In genomic region chr2:111267038-111267437, GRCh38 we compare ENCODE assay signal across 7 cellular contexts.
DNase-seq lines count a peak whose midpoint lies in the region; ATAC-seq and TF ChIP-seq lines count a peak whose summit lies in the region.
"Not testable (repeated sequence)": the region's sequence is repeated elsewhere in the genome, so short reads cannot be mapped to it uniquely, and the experiment has no call there.

No MANE protein-coding gene starts in this region.

- H3K27ac ChIP-seq in adrenal gland, result peak overlapping the region in 2 of 5 donors; percentile 45 to 47
- not testable (repeated sequence) for H3K27ac ChIP-seq in dorsolateral prefrontal cortex, testis

- not testable (repeated sequence) for H3K27me3 ChIP-seq in adrenal gland, dorsolateral prefrontal cortex, testis

- H3K36me3 ChIP-seq in adrenal gland (replicated peaks in 1 of 2); testis (ENCODE audit: low read depth, missing control alignments): not testable (repeated sequence)

- TF ChIP-seq CTCF in adrenal gland (IDR thresholded peaks at IDR 0.05); testis (IDR thresholded peaks at IDR 0.05): not testable (repeated sequence)
- TF ChIP-seq CTCF in dorsolateral prefrontal cortex (IDR thresholded peaks at IDR 0.05 in 54 of 56, conservative IDR thresholded peaks at IDR 0.05 in 2 of 56; ENCODE audit: low read depth in 1 of 56, partially characterized antibody in 56 of 56), result peak in 3 of 56 donors; percentile 10 to 25 (median 10)

- ATAC-seq in Right ventricle myocardium inferior, result peak; percentile 97

- H3K9me3 ChIP-seq in adrenal gland (replicated peaks in 1 of 3); testis: not testable (repeated sequence)

- intact Hi-C loops in adrenal gland (cut with DNase I); dorsolateral prefrontal cortex (cut with DNase I); Right ventricle myocardium inferior (cut with DNase I); posterior cingulate gyrus (cut with DNase I); testis (cut with DNase I; ENCODE audit: low total_unique reads): not testable (repeated sequence)

- WGBS in adrenal gland, 4 donors, result 14 to 35% (median 22%) methylated on average over 1 to 14 of the region's 14 CpGs
- WGBS in testis, 2 donors, result 27 to 44% methylated on average over 1 to 7 of the region's 14 CpGs

- not testable (repeated sequence) for H3K4me3 ChIP-seq in adrenal gland, dorsolateral prefrontal cortex, testis

- DNase-seq in adrenal gland, result peak; percentile 87 to 97 (median 96)
- DNase-seq in dorsolateral prefrontal cortex, result peak in 8 of 10 donors; percentile 21 to 60 (median 42)
- DNase-seq in Right ventricle myocardium inferior (ENCODE audit: missing footprints), result peak; percentile 89
- DNase-seq in islet precursor cell, result peak; percentile 32
- DNase-seq in medulla oblongata (ENCODE audit: extremely low spot score), result peak; percentile 15
- peak in 7 of 10 donors; percentile 11 to 85 (median 30) for DNase-seq in posterior cingulate gyrus
- DNase-seq in testis, result peak; percentile 91

- H3K4me1 ChIP-seq in adrenal gland (replicated peaks in 1 of 2); testis: not testable (repeated sequence)

- not testable (repeated sequence) for TF ChIP-seq POLR2A in adrenal gland (IDR thresholded peaks at IDR 0.05); testis (IDR thresholded peaks at IDR 0.05)

Comparison
In these comparisons a context has a peak if more than half of its experiments do, and no peak if none do; other contexts are left out.
1. DNase-seq: peak in every context shown above with its lines; median percentile 96 in adrenal gland; 91 in testis; 89 in Right ventricle myocardium inferior; 42 in dorsolateral prefrontal cortex; 32 in islet precursor cell; 30 in posterior cingulate gyrus; 15 in medulla oblongata.